ENCODE assay signal across 8 cellular contexts in genomic region chr3:14403636-14404395, GRCh38. TPM values are rescaled to one million over a fixed set of nuclear protein-coding genes. Genes with fewer than 3 reads are reported as not detected.
DNase-seq lines count a peak whose midpoint lies in the region; ATAC-seq and TF ChIP-seq lines count a peak whose summit lies in the region.

No MANE protein-coding gene starts in this region.

- H3K27ac Mint-ChIP-seq in mesothelial cell of epicardium = peak overlapping the region; percentile 62

- ATAC-seq in esophagus mucosa = no peak

- H3K9me3 ChIP-seq in OCI-LY3 (ENCODE audit: insufficient read depth, low read length) (no peaks in the 10 kb centered on the region), colonic mucosa (no peaks in the 10 kb centered on the region)

- peak overlapping the region; percentile 76 for H3K27ac ChIP-seq in OCI-LY3 (ENCODE audit: low read length)
- peak overlapping the region; percentile 44 for H3K27ac ChIP-seq in colonic mucosa
- H3K27ac ChIP-seq in urinary bladder (ENCODE audit: low read depth) = no peak overlapping the region

- H3K27me3 ChIP-seq in OCI-LY3 (ENCODE audit: low read depth, low read length) = no peaks in the 10 kb centered on the region
- H3K27me3 ChIP-seq in colonic mucosa = no peaks in the 10 kb centered on the region

- no peaks in the 10 kb centered on the region for H3K9me3 Mint-ChIP-seq in mesothelial cell of epicardium

- peaks cover 46% of the 10 kb centered on the region for H4K20me1 ChIP-seq in OCI-LY3 (ENCODE audit: insufficient read depth, low read length)

- peaks cover 16% of the 10 kb centered on the region for H3K27me3 Mint-ChIP-seq in mesothelial cell of epicardium (ENCODE audit: low read depth)

- H3K4me3 ChIP-seq in OCI-LY3 (ENCODE audit: low read length) (peak overlapping the region; percentile 100), colonic mucosa (peak overlapping the region; percentile 74), urinary bladder (ENCODE audit: low read depth, low read length) (peak overlapping the region; percentile 74)

- intact Hi-C loops in colonic mucosa (cut with DNase I) = loop anchor here (5.0 kb wide), 1 partner anchor 53 kb away; no protein-coding TSS in a partner anchor

- H3K4me2 ChIP-seq in OCI-LY3 (ENCODE audit: low read length) = peak overlapping the region; percentile 95

- H3K79me2 ChIP-seq in OCI-LY3 (ENCODE audit: low read length) = peaks cover 64% of the 10 kb centered on the region

- H3K36me3 ChIP-seq in OCI-LY3 (replicated peaks; ENCODE audit: low read depth, low read length) = peaks cover 38% of the 10 kb centered on the region
- H3K36me3 ChIP-seq in colonic mucosa = no peaks in the 10 kb centered on the region
- no peaks in the 10 kb centered on the region for H3K36me3 ChIP-seq in urinary bladder (ENCODE audit: insufficient read depth)

- TF ChIP-seq CTCF in OCI-LY3 (IDR thresholded peaks at IDR 0.05; ENCODE audit: low read depth, low read length) = no peak
- no peak for TF ChIP-seq CTCF in colonic mucosa (IDR thresholded peaks at IDR 0.05)
- TF ChIP-seq CTCF in mesothelial cell of epicardium (IDR thresholded peaks at IDR 0.05; ENCODE audit: unreplicated experiment) = no peak

- peak overlapping the region; percentile 80 for H3K4me3 Mint-ChIP-seq in mesothelial cell of epicardium

- peak overlapping the region; percentile 100 for H3K9ac ChIP-seq in OCI-LY3 (ENCODE audit: low read length)
- H3K9ac ChIP-seq in colonic mucosa (ENCODE audit: low read depth in 2 of 2, low read length in 2 of 2) = peak overlapping the region; percentile 66 to 82

- WGBS in urinary bladder = 8% methylated on average over 13 of the region's 13 CpGs

- peaks cover 24% of the 10 kb centered on the region for H3K4me1 Mint-ChIP-seq in mesothelial cell of epicardium

- no peak overlapping the region for H2AFZ ChIP-seq in OCI-LY3 (ENCODE audit: low read depth, low read length)

- H3K36me3 Mint-ChIP-seq in mesothelial cell of epicardium = no peaks in the 10 kb centered on the region

- DNase-seq in activated CD4-positive, alpha-beta T cell treated with anti-CD3 and anti-CD28 coated beads for 48 hours = peak; percentile 9
- DNase-seq in activated CD4-positive, alpha-beta T cell treated with anti-CD3 and anti-CD28 coated beads, Interleukin-2, amount 50 U/mL, for 4 hours = no peak
- DNase-seq in colonic mucosa = no peak
- peak in 1 of 2 experiments; percentile 47 for DNase-seq in mesothelial cell of epicardium (ENCODE audit: low spot score in 2 of 2, unreplicated experiment in 2 of 2)
- no peak for DNase-seq in HUDEP-2 (lab: John Stamatoyannopoulos, UW; ENCODE audit: unreplicated experiment in 76 of 76)

- peaks cover 31% of the 10 kb centered on the region for H3K4me1 ChIP-seq in OCI-LY3 (ENCODE audit: low read length)
- peaks cover 5% of the 10 kb centered on the region for H3K4me1 ChIP-seq in colonic mucosa
- H3K4me1 ChIP-seq in urinary bladder (ENCODE audit: insufficient read depth) = no peaks in the 10 kb centered on the region

RNA-seq across cellular contexts. Expression of gene SLC6A6, which starts 1.4 kb away (rescaled TPM):
- total RNA-seq in colonic mucosa = 10 to 100 TPM in 1 of 2 donors, 1 to 10 TPM in 1; 7.2 to 13.0 TPM
- total RNA-seq in mesothelial cell of epicardium = 19.3 to 21.2 TPM (median 20.0 TPM) in 3 replicates
- total RNA-seq in urinary bladder = 9.2 TPM
- polyA plus RNA-seq in urinary bladder = 8.0 TPM
- total RNA-seq in esophagus mucosa = 11.0 TPM
